In genomic region chr18:35040988-35041751, GRCh38 we compare ENCODE assay signal across 8 cellular contexts. TPM values are rescaled to one million over a fixed set of nuclear protein-coding genes. Genes with fewer than 3 reads are reported as not detected.
DNase-seq lines count a peak whose midpoint lies in the region; TF ChIP-seq lines count a peak whose summit lies in the region.

Gene MAPRE2 (plus strand): TSS chr18:35041413. CDS start chr18:35041540, 127 bp downstream.

- H3K36me3 ChIP-seq in MG63 (no peaks in the 10 kb centered on the region), neural cell (ENCODE audit: insufficient read depth, low read length) (no peaks in the 10 kb centered on the region), stomach (no peaks in the 10 kb centered on the region)

- no peak within 1 kb of the TSS for H4K8ac ChIP-seq in H9 (replicated peaks; ENCODE audit: insufficient read length, low read depth, low read length)

- H2BK120ac ChIP-seq in H9 (ENCODE audit: low read depth, low read length, poor library complexity, severe bottlenecking): no peak within 1 kb of the TSS

- no peaks in the 10 kb centered on the region for H3K9me2 ChIP-seq in neural cell (ENCODE audit: insufficient read depth, low read length)

- no peaks in the 10 kb centered on the region for H3K79me1 ChIP-seq in H9 (ENCODE audit: insufficient read depth, low read depth, low read length, poor library complexity, severe bottlenecking)

- H2AFZ ChIP-seq in H9 (ENCODE audit: low read length) (peak within 1 kb of the TSS; percentile 32), neural cell (ENCODE audit: low read depth, low read length) (peak within 1 kb of the TSS; percentile 78)

- H3K9me3 Mint-ChIP-seq in H9: no peaks in the 10 kb centered on the region

- H3K27ac Mint-ChIP-seq in H9: peak within 1 kb of the TSS; percentile 14 to 99 (median 95); a peak in 6 of 7 replicates

- H2BK15ac ChIP-seq in H9 (ENCODE audit: low read depth, low read length): no peak within 1 kb of the TSS

- H4K20me1 ChIP-seq in H9 (ENCODE audit: control insufficient read depth, insufficient read depth, insufficient read length) (peaks cover 3% of the 10 kb centered on the region), neural cell (ENCODE audit: insufficient read depth) (peaks cover 5% of the 10 kb centered on the region)

- no peak within 1 kb of the TSS for H3T11ph ChIP-seq in H9 (ENCODE audit: low read length)

- peaks cover 11% of the 10 kb centered on the region for H3K23me2 ChIP-seq in H9 (ENCODE audit: insufficient read length, low read depth, low read length, poor library complexity, severe bottlenecking)

- H2AK5ac ChIP-seq in H9 (ENCODE audit: insufficient read length, low read length): no peak within 1 kb of the TSS

- TF ChIP-seq EP300 in neural cell (conservative IDR thresholded peaks at IDR 0.05; ENCODE audit: poor library complexity, severe bottlenecking): peak; percentile 86
- TF ChIP-seq EP300 in stomach (IDR thresholded peaks at IDR 0.05): no peak

- H3K4me3 Mint-ChIP-seq in H9: peak within 1 kb of the TSS; percentile 94 to 98

- H3K79me2 ChIP-seq in H9 (ENCODE audit: insufficient read depth, low read length) (peaks cover 2% of the 10 kb centered on the region; the same call in 1 of the 2 replicates), neural cell (replicated peaks; ENCODE audit: insufficient read depth, low read length) (peaks cover 45% of the 10 kb centered on the region)

- H3K4me1 Mint-ChIP-seq in H9: peaks cover 43 to 51% of the 10 kb centered on the region in 2 experiments

- TF ChIP-seq POLR2A in stomach (IDR thresholded peaks at IDR 0.05): peak in 2 of 4 donors; percentile 65 to 89

- no peak within 1 kb of the TSS for H2BK20ac ChIP-seq in H9 (ENCODE audit: low read depth, low read length, poor library complexity, severe bottlenecking)

- H2BK5ac ChIP-seq in H9 (ENCODE audit: insufficient read length, low read length): no peak within 1 kb of the TSS

- H3K9ac ChIP-seq in H9 (ENCODE audit: extremely low read depth, insufficient read length, low read length) (peak within 1 kb of the TSS; percentile 82), neural cell (ENCODE audit: low read length) (peak within 1 kb of the TSS; percentile 99)

- DNase-seq in ELR (ENCODE audit: low read depth): peak; percentile 97
- DNase-seq in H9: peak; percentile 99
- DNase-seq in MG63: peak; percentile 95
- DNase-seq in SHP77 treated with DMSO at 0.1 percent for 48 hours (lab: John Stamatoyannopoulos, UW): peak; percentile 96
- peak; percentile 99 for DNase-seq in activated gamma-delta T cell (lab: John Stamatoyannopoulos, UW)
- DNase-seq in fibroblast of the conjunctiva (ENCODE audit: low read depth): peak; percentile 97
- DNase-seq in stomach: peak; percentile 99

- H3K18ac ChIP-seq in H9 (ENCODE audit: insufficient read length, low read depth, low read length): peak within 1 kb of the TSS; percentile 97

- no peak within 1 kb of the TSS for H3K23ac ChIP-seq in H9 (ENCODE audit: insufficient read length, low read depth, low read length)

- no peaks in the 10 kb centered on the region for H3K27me3 ChIP-seq in H9 (ENCODE audit: insufficient read depth, low read length)
- H3K27me3 ChIP-seq in MG63: no peaks in the 10 kb centered on the region
- H3K27me3 ChIP-seq in neural cell (ENCODE audit: insufficient read depth, low read depth, low read length): no peaks in the 10 kb centered on the region
- H3K27me3 ChIP-seq in stomach: no peaks in the 10 kb centered on the region

- no peaks in the 10 kb centered on the region for H3K36me3 Mint-ChIP-seq in H9 (ENCODE audit: insufficient read depth in 1 of 3, low read depth in 3 of 3)

- H3K4ac ChIP-seq in H9 (ENCODE audit: low read depth, low read length): no peak within 1 kb of the TSS

- WGBS in H9 (ENCODE audit: extremely low coverage, insufficient read length, low lambda C conversion rate): no CpG with 5 or more reads among the region's 52 CpGs
- WGBS in stomach, 5 donors: 0 to 2% (median 0%) methylated on average over 15 to 52 of the region's 52 CpGs

- H3F3A ChIP-seq in neural cell (ENCODE audit: insufficient read depth, low read length, poor library complexity, severe bottlenecking): peaks cover 13% of the 10 kb centered on the region

- H3K56ac ChIP-seq in H9 (ENCODE audit: insufficient read length, low read depth, low read length): no peak within 1 kb of the TSS

- no peak for TF ChIP-seq CTCF in H9 (conservative IDR thresholded peaks at IDR 0.05)
- TF ChIP-seq CTCF in neural cell (IDR thresholded peaks at IDR 0.05; ENCODE audit: poor library complexity, severe bottlenecking): no peak
- TF ChIP-seq CTCF in stomach (IDR thresholded peaks at IDR 0.05): no peak

- peak within 1 kb of the TSS; percentile 93; the same call in 1 of the 2 replicates for H3K14ac ChIP-seq in H9 (ENCODE audit: insufficient read depth, low read length)

- H3K9me3 ChIP-seq in H9 (ENCODE audit: control insufficient read depth, low read depth, low read length) (no peaks in the 10 kb centered on the region), MG63 (no peaks in the 10 kb centered on the region), neural cell (ENCODE audit: low read length) (no peaks in the 10 kb centered on the region), stomach (no peaks in the 10 kb centered on the region)

- H2BK12ac ChIP-seq in H9 (ENCODE audit: insufficient read length, low read depth, low read length): no peak within 1 kb of the TSS

- H3K27me3 Mint-ChIP-seq in H9 (ENCODE audit: low read depth): peaks cover 1% of the 10 kb centered on the region; the same call in 1 of the 2 replicates

- H4K91ac ChIP-seq in H9 (ENCODE audit: insufficient read length, low read depth, low read length): no peak within 1 kb of the TSS

- no peaks in the 10 kb centered on the region for H3K4me1 ChIP-seq in H9 (ENCODE audit: insufficient read depth, low read length)
- peaks cover 15 to 84% (median 55%) of the 10 kb centered on the region in 4 donors for H3K4me1 ChIP-seq in stomach

- H3K4me2 ChIP-seq in H9 (ENCODE audit: insufficient read depth, insufficient read length, low read length): peak within 1 kb of the TSS; percentile 81
- peak within 1 kb of the TSS; percentile 99 for H3K4me2 ChIP-seq in neural cell (ENCODE audit: low read length)

- peak; percentile 58 for TF ChIP-seq RAD21 in neural cell (conservative IDR thresholded peaks at IDR 0.05)

- intact Hi-C loops in stomach (cut with DNase I; ENCODE audit: low total_unique reads): no loop called here

- H3K4me3 ChIP-seq in MG63 (peak within 1 kb of the TSS; percentile 76), neural cell (ENCODE audit: low read length) (peak within 1 kb of the TSS; percentile 80), stomach (peak within 1 kb of the TSS; percentile 62 to 81 (median 78))

- no peak within 1 kb of the TSS for H4K5ac ChIP-seq in H9 (ENCODE audit: insufficient read length, low read depth, low read length)

- H3K27ac ChIP-seq in H9 (ENCODE audit: insufficient read length, low read depth, low read length) (peak within 1 kb of the TSS; percentile 16), neural cell (ENCODE audit: low read length) (peak within 1 kb of the TSS; percentile 100), stomach (peak within 1 kb of the TSS; percentile 84 to 91 (median 87))

TF ChIP-seq in neural cell, 6 proteins besides CTCF, POLR2A, EP300 and RAD21:
- TF ChIP-seq POLR2AphosphoS5 (IDR thresholded peaks at IDR 0.05): peak; percentile 100
- TF ChIP-seq SMC3 (conservative IDR thresholded peaks at IDR 0.05; ENCODE audit: poor library complexity): peak; percentile 58
- peak; percentile 96 for TF ChIP-seq REST (IDR thresholded peaks at IDR 0.05; ENCODE audit: borderline replicate concordance)
- TF ChIP-seq EZH2 (IDR thresholded peaks at IDR 0.05; ENCODE audit: borderline replicate concordance, insufficient read depth, low read length, poor library complexity, severe bottlenecking): no peak
- TF ChIP-seq MXI1 (conservative IDR thresholded peaks at IDR 0.05; ENCODE audit: poor library complexity, severe bottlenecking): peak; percentile 90
- peak; percentile 91 for TF ChIP-seq TAF1 (IDR thresholded peaks at IDR 0.05; ENCODE audit: low read depth)

RNA-seq across cellular contexts. Expression of gene MAPRE2, which starts in this region (rescaled TPM):
- 27.0 and 29.4 TPM in 2 replicates for total RNA-seq in H9 (2021)
- 5.9 and 7.5 TPM in 2 replicates for total RNA-seq in MG63 (2014; rRNA removed; shearing (Covaris generic); ENCODE audit: low replicate concordance)
- 58.9 and 60.3 TPM in 2 replicates for polyA plus RNA-seq in neural cell
- 109 and 170 TPM in 2 replicates for polyA minus RNA-seq in neural cell
- 100 to 1,000 TPM in 1 of 5 donors, 10 to 100 TPM in 4; 22.2 to 258 (median 51.6) TPM for total RNA-seq in stomach
- polyA plus RNA-seq in stomach: 10 to 100 TPM in 2 of 3 donors, 1 to 10 TPM in 1; 7.4 to 18.5 (median 13.3) TPM

Comparison
In these comparisons a context has a peak if more than half of its experiments do, and no peak if none do; other contexts are left out.
1. Peak in every context shown above with its lines: DNase-seq, H3K4me3 ChIP-seq and H3K27ac ChIP-seq.
2. H3K27ac ChIP-seq: peak in every context shown above with its lines; median percentile 100 in neural cell; 87 in stomach; 16 in H9.